9 cellular contexts compared by ENCODE assay signal in the genomic region with DNA sequence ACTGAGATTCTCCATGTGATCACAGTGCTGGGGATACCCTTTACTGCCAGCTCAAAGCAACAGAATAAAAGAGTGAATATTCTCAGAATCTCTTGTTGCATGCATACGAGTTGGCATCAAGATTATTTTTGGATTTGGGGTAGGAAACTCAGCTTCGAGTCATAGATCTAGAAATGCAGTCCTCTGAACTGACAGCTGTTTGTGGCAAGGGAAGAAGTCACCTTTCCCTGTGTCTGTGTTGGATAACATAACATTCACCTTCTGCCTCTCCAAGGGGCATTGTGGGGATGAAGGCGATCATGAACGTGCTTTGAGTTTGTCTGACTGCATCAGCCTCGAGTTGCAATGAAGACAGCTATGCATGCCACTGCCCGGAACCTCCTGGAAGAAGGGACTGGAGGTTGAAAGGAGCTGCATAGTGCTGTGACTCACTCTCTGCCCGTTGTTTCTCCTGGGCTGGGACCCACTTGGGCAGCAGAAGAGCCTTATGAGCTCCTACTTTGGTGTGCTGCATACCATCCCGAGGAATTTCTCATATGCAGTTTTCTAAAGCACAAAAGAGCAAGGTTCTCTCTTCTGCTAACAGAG.
A peak's percentile ranks its signal among the peaks of the same experiment; 100 is the strongest.
DNase-seq lines count a peak whose midpoint lies in the region; ATAC-seq and TF ChIP-seq lines count a peak whose summit lies in the region.
"Had no signal": no experiment of that assay in that cellular context is flagged by ENCODE, and none has a peak within 500 bp of the region (broad histone marks: within the 10 kb centered on the region; RNA-seq: fewer than 3 reads in every experiment).

No MANE protein-coding gene starts in this region.

- peak overlapping the region; percentile 78 for H3K27ac ChIP-seq in skeletal muscle tissue (ENCODE audit: low read depth, low read length)

- no peaks in the 10 kb centered on the region for H3K9me3 ChIP-seq in skeletal muscle tissue (ENCODE audit: control insufficient read depth in 3 of 3, low read length in 3 of 3)

- H3K9me3 Mint-ChIP-seq in T-cell = peaks cover 0 to 4% (median 0%) of the 10 kb centered on the region in 3 donors
- H3K9me3 Mint-ChIP-seq in endothelial cell (ENCODE audit: unreplicated experiment) = no peaks in the 10 kb centered on the region

- peak; percentile 4 for ATAC-seq in GM21717 (IDR thresholded peaks at IDR 0.05; ENCODE audit: unreplicated experiment)
- peak; percentile 7 to 32 (median 20) for ATAC-seq in T-cell (replicated peaks in 1 of 4)
- ATAC-seq in HG03439 (IDR thresholded peaks at IDR 0.05; ENCODE audit: unreplicated experiment) = no peak

- peaks cover 22 to 35% (median 26%) of the 10 kb centered on the region in 3 donors for H3K4me1 ChIP-seq in skeletal muscle tissue (ENCODE audit: control insufficient read depth in 3 of 3, insufficient read depth in 3 of 3, low read length in 3 of 3)

- no peaks in the 10 kb centered on the region for H3K27me3 Mint-ChIP-seq in T-cell
- peaks cover 6% of the 10 kb centered on the region for H3K27me3 Mint-ChIP-seq in endothelial cell (ENCODE audit: unreplicated experiment)

- peak overlapping the region in 1 of 3 donors; percentile 16 for H3K4me3 ChIP-seq in skeletal muscle tissue (ENCODE audit: low read length in 3 of 3)

- H3K36me3 Mint-ChIP-seq in T-cell = peaks cover 10% of the 10 kb centered on the region
- peaks cover 9% of the 10 kb centered on the region for H3K36me3 Mint-ChIP-seq in endothelial cell (ENCODE audit: low read depth, unreplicated experiment)

- peak overlapping the region; percentile 96 to 97 for H3K27ac Mint-ChIP-seq in T-cell
- H3K27ac Mint-ChIP-seq in endothelial cell (ENCODE audit: unreplicated experiment) = peak overlapping the region; percentile 94

- peak overlapping the region in 1 of 3 donors; percentile 20 for H3K9ac ChIP-seq in skeletal muscle tissue (ENCODE audit: low read depth in 1 of 3, low read length in 3 of 3)
- H3K9ac ChIP-seq: KMS-11 had no signal

- no peak for TF ChIP-seq CTCF in endothelial cell (IDR thresholded peaks at IDR 0.05; ENCODE audit: unreplicated experiment)

- no peaks in the 10 kb centered on the region for H3K27me3 ChIP-seq in skeletal muscle tissue (ENCODE audit: control insufficient read depth in 3 of 3, insufficient read depth in 3 of 3, low read length in 3 of 3)

- CTCF ChIA-PET in T-cell (lab: Charles Lee) = interaction anchor here (0.5 to 2.8 kb wide), 15 partner anchors 8 to 1191 kb away, joined by 3 to 13 read pairs (median 5); a partner anchor contains a TSS

- POLR2A ChIA-PET in T-cell (lab: Charles Lee) = interaction anchor here (0.6 to 2.3 kb wide), 6 partner anchors 27 to 1169 kb away, joined by 3 to 9 read pairs (median 4); a partner anchor contains a TSS

- H3K4me3 Mint-ChIP-seq in T-cell = peak overlapping the region in 2 of 3 donors; percentile 26 to 63
- H3K4me3 Mint-ChIP-seq in endothelial cell (ENCODE audit: unreplicated experiment) = no peak overlapping the region

- no peaks in the 10 kb centered on the region for H3K36me3 ChIP-seq in skeletal muscle tissue (ENCODE audit: control insufficient read depth in 3 of 3, insufficient read depth in 3 of 3, low read length in 3 of 3)

- DNase-seq in T-cell (peak in 3 of 34 experiments; percentile 15 to 22 (median 19)), endothelial cell (ENCODE audit: low spot score) (no peak), inferior parietal cortex (ENCODE audit: extremely low spot score) (no peak), DMS53 treated with DMSO at 0.1 percent for 48 hours (lab: John Stamatoyannopoulos, UW; ENCODE audit: unreplicated experiment) (no peak), Ammon's horn (ENCODE audit: low spot score) (no peak)

- H3K4me1 Mint-ChIP-seq in T-cell (peaks cover 37 to 86% (median 77%) of the 10 kb centered on the region in 3 donors), endothelial cell (ENCODE audit: unreplicated experiment) (peaks cover 46% of the 10 kb centered on the region)
